8 cellular contexts compared by ENCODE assay signal in the genomic region with DNA sequence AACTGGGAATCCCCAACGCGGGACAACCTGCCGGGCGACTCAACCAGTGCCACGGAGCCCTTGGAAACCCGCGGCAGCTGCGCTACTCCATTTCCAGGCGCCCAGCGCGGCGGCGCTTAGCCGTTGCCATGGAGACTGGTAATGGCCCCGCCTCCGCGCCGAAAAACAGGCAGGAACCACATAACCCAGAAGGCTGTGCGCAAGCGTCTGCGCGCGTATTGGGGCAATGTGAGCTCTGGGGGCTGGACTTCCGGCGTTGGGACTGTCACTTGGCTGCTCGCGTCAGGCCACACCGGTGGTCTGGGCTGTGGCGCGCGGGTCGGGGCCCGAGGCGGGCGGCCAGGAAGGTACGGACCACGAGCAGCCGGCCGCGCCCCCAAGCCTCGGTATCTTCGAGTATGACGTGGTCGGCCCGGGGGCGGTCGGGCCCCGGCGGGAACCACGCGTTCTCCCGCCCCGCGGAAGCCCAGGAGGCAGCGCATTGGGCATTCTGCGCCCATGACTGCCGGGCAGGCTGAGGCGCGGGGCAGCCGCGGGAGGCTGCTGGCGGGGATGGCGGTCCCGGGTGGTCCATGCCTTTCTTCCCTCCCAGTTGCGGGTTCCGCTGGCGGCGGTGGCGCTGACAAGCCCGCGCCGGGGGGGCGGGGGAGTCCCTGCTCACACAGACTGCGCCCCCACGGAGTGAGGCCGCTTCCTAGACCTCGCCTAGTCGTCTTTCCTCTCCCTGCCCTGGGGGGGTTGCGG. TPM values are rescaled to one million over a fixed set of nuclear protein-coding genes. Genes with fewer than 3 reads are reported as not detected.
DNase-seq lines count a peak whose midpoint lies in the region; ATAC-seq and TF ChIP-seq lines count a peak whose summit lies in the region.

A gene (plus strand): TSS at position 265 of the 744 bp plus-strand sequence. CDS start 2,080 bp downstream, outside the sequence.

- peak within 1 kb of the TSS; percentile 79 to 92 (median 83) for H3K27ac Mint-ChIP-seq in immature natural killer cell

- H3K79me2 ChIP-seq in mammary epithelial cell (ENCODE audit: insufficient read depth, low read length) = peaks cover 5% of the 10 kb centered on the region
- no peaks in the 10 kb centered on the region for H3K79me2 ChIP-seq in smooth muscle cell (ENCODE audit: low read depth)

- H3K9ac ChIP-seq in mammary epithelial cell (ENCODE audit: insufficient read depth, low read length) (peak within 1 kb of the TSS; percentile 61), smooth muscle cell (ENCODE audit: low read depth) (peak within 1 kb of the TSS; percentile 65)

- H3K27me3 ChIP-seq in WERI-Rb-1 (ENCODE audit: insufficient read depth, low read depth, severe bottlenecking) (no peaks in the 10 kb centered on the region), mammary epithelial cell (ENCODE audit: insufficient read depth, low read length) (no peaks in the 10 kb centered on the region), smooth muscle cell (ENCODE audit: low read depth) (no peaks in the 10 kb centered on the region)

- H3K4me1 Mint-ChIP-seq in immature natural killer cell = peaks cover 18 to 25% of the 10 kb centered on the region in 2 donors

- no peak for TF ChIP-seq CTCF in WERI-Rb-1 (IDR thresholded peaks at IDR 0.05; ENCODE audit: low read depth, low read length)
- no peak for TF ChIP-seq CTCF in mammary epithelial cell (conservative IDR thresholded peaks at IDR 0.05 in 1 of 2, IDR thresholded peaks at IDR 0.05 in 1 of 2; ENCODE audit: extremely low read depth in 1 of 2, insufficient read depth in 1 of 2, low read depth in 1 of 2, low read length in 2 of 2)
- TF ChIP-seq CTCF in smooth muscle cell (IDR thresholded peaks at IDR 0.05; ENCODE audit: borderline replicate concordance, insufficient read depth, poor library complexity, severe bottlenecking) = no peak

- H3K4me1 ChIP-seq in mammary epithelial cell (ENCODE audit: insufficient read depth, low read length) (peaks cover 4% of the 10 kb centered on the region), smooth muscle cell (ENCODE audit: low read depth) (peaks cover 4% of the 10 kb centered on the region)

- peaks cover 0 to 8% (median 2%) of the 10 kb centered on the region in 6 donors for H3K9me3 Mint-ChIP-seq in immature natural killer cell

- peaks cover 4 to 7% (median 6%) of the 10 kb centered on the region in 3 donors for H3K36me3 Mint-ChIP-seq in immature natural killer cell

- DNase-seq in AG08395 (ENCODE audit: low spot score) (peak; percentile 98), NCI-H2227 (lab: John Stamatoyannopoulos, UW; ENCODE audit: unreplicated experiment) (peak; percentile 100), WERI-Rb-1 (peak; percentile 97), mammary epithelial cell (peak; percentile 94), immature natural killer cell (peak; percentile 96), smooth muscle cell (lab: John Stamatoyannopoulos, UW; ENCODE audit: unreplicated experiment) (peak; percentile 86)

- peak within 1 kb of the TSS; percentile 85 for H3K4me3 ChIP-seq in WERI-Rb-1 (ENCODE audit: low read depth, low read length)
- peak within 1 kb of the TSS; percentile 81 to 89 (median 82) for H3K4me3 ChIP-seq in mammary epithelial cell (replicated peaks in 1 of 3; ENCODE audit: insufficient read depth in 1 of 3, low read depth in 2 of 3, low read length in 3 of 3)
- H3K4me3 ChIP-seq in smooth muscle cell = peak within 1 kb of the TSS; percentile 66

- no peaks in the 10 kb centered on the region for H3F3A ChIP-seq in smooth muscle cell (ENCODE audit: low read depth)

- peak within 1 kb of the TSS; percentile 80 to 90 (median 86) for H3K4me3 Mint-ChIP-seq in immature natural killer cell

- peaks cover 7 to 16% (median 15%) of the 10 kb centered on the region in 3 donors for H3K27me3 Mint-ChIP-seq in immature natural killer cell (ENCODE audit: low read depth in 3 of 3)

- peaks cover 5% of the 10 kb centered on the region for H3K36me3 ChIP-seq in WERI-Rb-1
- peaks cover 3% of the 10 kb centered on the region for H3K36me3 ChIP-seq in mammary epithelial cell (ENCODE audit: insufficient read depth, low read length)
- H3K36me3 ChIP-seq in smooth muscle cell (ENCODE audit: low read depth) = no peaks in the 10 kb centered on the region

- peak within 1 kb of the TSS; percentile 85 for H3K4me2 ChIP-seq in mammary epithelial cell (ENCODE audit: insufficient read depth, low read depth, low read length)
- peak within 1 kb of the TSS; percentile 96 for H3K4me2 ChIP-seq in smooth muscle cell

- in situ Hi-C loops in mammary epithelial cell (cut with MboI; ENCODE audit: low sequenced_read_pairs in 2 of 2) = no loop called here

- 2% methylated on average over 38 of the region's 79 CpGs for WGBS in mammary epithelial cell (ENCODE audit: low coverage, missing lambda C conversion rate)
- WGBS in smooth muscle cell (ENCODE audit: low lambda C conversion rate) = 1% methylated on average over 51 of the region's 79 CpGs

- dilution Hi-C loops in mammary epithelial cell (cut with HindIII; ENCODE audit: low sequenced_read_pairs) = no loop called here

- BruUV-seq in mammary epithelial cell (replicated peaks; lab: Mats Ljungman, UMichigan) = no TSS peak

- H3K9me3 ChIP-seq in WERI-Rb-1 (ENCODE audit: severe bottlenecking) = peaks cover 25% of the 10 kb centered on the region
- peaks cover 9% of the 10 kb centered on the region for H3K9me3 ChIP-seq in mammary epithelial cell (replicated peaks; ENCODE audit: insufficient read depth, low read length)
- H3K9me3 ChIP-seq in smooth muscle cell (replicated peaks; ENCODE audit: low read depth) = no peaks in the 10 kb centered on the region

- ATAC-seq in GM18909 (IDR thresholded peaks at IDR 0.05; ENCODE audit: poor library complexity, unreplicated experiment) (peak; percentile 93), HG03159 (IDR thresholded peaks at IDR 0.05; ENCODE audit: unreplicated experiment) (peak; percentile 91)

- H2AFZ ChIP-seq in mammary epithelial cell (ENCODE audit: low read depth, low read length) (peak within 1 kb of the TSS; percentile 92), smooth muscle cell (ENCODE audit: low read depth) (peak within 1 kb of the TSS; percentile 93)

- peak within 1 kb of the TSS; percentile 45 for H3K27ac ChIP-seq in WERI-Rb-1
- peak within 1 kb of the TSS; percentile 57 for H3K27ac ChIP-seq in mammary epithelial cell (ENCODE audit: insufficient read depth, low read depth, low read length)
- peak within 1 kb of the TSS; percentile 20 for H3K27ac ChIP-seq in smooth muscle cell (ENCODE audit: low read depth)

- intact Hi-C loops in mammary epithelial cell (cut with micrococcal nuclease) = loop anchor here (5.0 kb wide), 2 partner anchors 44 to 69 kb away; a partner anchor contains a TSS

- CTCF ChIA-PET in mammary epithelial cell (lab: Charles Lee; ENCODE audit: low non-redundant PET) = interaction anchor here (0.6 kb wide), 1 partner anchor 1228 kb away, joined by 3 read pairs; no protein-coding TSS in a partner anchor

- H4K20me1 ChIP-seq in mammary epithelial cell (ENCODE audit: insufficient read depth, low read length) (no peaks in the 10 kb centered on the region), smooth muscle cell (ENCODE audit: low read depth) (no peaks in the 10 kb centered on the region)

RNA-seq across cellular contexts. Expression of the gene that starts here (rescaled TPM):
- 10 to 100 TPM in 1 of 2 donors, 1 to 10 TPM in 1; 8.3 to 14.2 TPM for total RNA-seq in mammary epithelial cell
- polyA plus RNA-seq in mammary epithelial cell = 4.1 TPM
- polyA minus RNA-seq in mammary epithelial cell = 4.8 TPM
- polyA plus RNA-seq in immature natural killer cell = 1 to 10 TPM in 2 of 3 donors, not detected in 1; 1.1 to 2.0 TPM
- 3.1 and 3.3 TPM in 2 replicates for total RNA-seq in smooth muscle cell
- 1.5 and 2.6 TPM in 2 replicates for polyA plus RNA-seq in smooth muscle cell

Comparison
In these comparisons a context has a peak if more than half of its experiments do, and no peak if none do; other contexts are left out.
1. Peak in every context shown above with its lines: DNase-seq, ATAC-seq, H3K4me3 ChIP-seq and H3K27ac ChIP-seq.